18 cellular contexts compared by ENCODE assay signal in the genomic region with DNA sequence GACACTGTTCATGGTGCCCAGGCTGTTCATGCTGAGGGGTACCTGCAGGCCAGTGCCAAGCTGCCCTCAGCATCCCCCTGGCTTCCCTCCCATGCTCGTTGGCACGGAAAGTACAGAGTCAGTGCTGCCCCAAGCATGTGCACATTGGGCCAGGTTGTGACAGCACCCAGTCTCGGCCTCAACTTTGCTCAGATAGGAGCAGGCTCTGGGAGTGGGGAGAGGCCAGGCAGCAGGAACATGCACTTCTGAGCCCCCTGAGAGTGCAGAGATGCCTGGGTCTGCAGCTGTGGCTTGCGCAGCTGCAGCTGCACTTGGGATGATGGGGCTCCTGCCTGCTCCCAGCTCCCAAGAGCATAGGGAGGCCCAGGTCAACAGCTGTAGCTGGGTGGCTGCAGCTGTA.
DNase-seq lines count a peak whose midpoint lies in the region; ATAC-seq and TF ChIP-seq lines count a peak whose summit lies in the region.
"Had no signal": no experiment of that assay in that cellular context is flagged by ENCODE, and none has a peak within 500 bp of the region (broad histone marks: within the 10 kb centered on the region; RNA-seq: fewer than 3 reads in every experiment).

No MANE protein-coding gene starts in this region.

- DNase-seq in SJCRH30 (peak; percentile 10 to 23), neuronal stem cell (ENCODE audit: low spot score) (no peak), Karpas-422 (no peak), COR-L47 (lab: John Stamatoyannopoulos, UW) (no peak), NCI-H2196 (lab: John Stamatoyannopoulos, UW; ENCODE audit: unreplicated experiment) (no peak)
- DNase-seq: 8988T; Calu3; CD4-positive, alpha-beta memory T cell; DND-41; EL; GOT3; H9 had no signal

- H3K14ac ChIP-seq in neuronal stem cell (ENCODE audit: low read length): peak overlapping the region; percentile 56

- H3K4me3 Mint-ChIP-seq in stimulated activated memory B cell treated with anti-CD40 and anti-IgM and Interleukin-4, amounts not matched to agents 10 μg/mL and 1 μg/mL and 100 μg/mL, for 72 hours: no peak overlapping the region
- H3K4me3 Mint-ChIP-seq: CD14-positive monocyte; CD4-positive, alpha-beta memory T cell; H9 had no signal

- H3K4me2 ChIP-seq in neuronal stem cell (ENCODE audit: insufficient read depth, low read length, poor library complexity, severe bottlenecking): no peak overlapping the region
- no peak overlapping the region for H3K4me2 ChIP-seq in Karpas-422 (ENCODE audit: low read depth, low read length, poor library complexity, severe bottlenecking)
- H3K4me2 ChIP-seq: BLaER1 had no signal

- peak; percentile 19 for ATAC-seq in gastroesophageal sphincter
- peak; percentile 45 for ATAC-seq in stimulated activated memory B cell treated with anti-CD40 and anti-IgM and Interleukin-4, amounts not matched to agents 10 μg/mL and 1 μg/mL and 100 μg/mL, for 72 hours
- no peak for ATAC-seq in HG02970 (IDR thresholded peaks at IDR 0.05; ENCODE audit: low FRiP score, unreplicated experiment)
- ATAC-seq: GM12878 had no signal

- no peaks in the 10 kb centered on the region for H3K36me3 Mint-ChIP-seq in stimulated activated memory B cell treated with anti-CD40 and anti-IgM and Interleukin-4, amounts not matched to agents 10 μg/mL and 1 μg/mL and 100 μg/mL, for 72 hours
- H3K36me3 Mint-ChIP-seq: CD14-positive monocyte; CD4-positive, alpha-beta memory T cell had no signal

- H3K23ac ChIP-seq in neuronal stem cell (ENCODE audit: low read depth, low read length, poor library complexity): peak overlapping the region; percentile 85

- H3K9me3 ChIP-seq in SJCRH30 (replicated peaks): no peaks in the 10 kb centered on the region
- no peaks in the 10 kb centered on the region for H3K9me3 ChIP-seq in gastroesophageal sphincter
- no peaks in the 10 kb centered on the region for H3K9me3 ChIP-seq in neuronal stem cell (replicated peaks in 1 of 2; ENCODE audit: control insufficient read depth in 2 of 2, insufficient read depth in 1 of 2, low read depth in 1 of 2, low read length in 2 of 2)
- H3K9me3 ChIP-seq in Karpas-422 (ENCODE audit: low read length): peaks cover 24% of the 10 kb centered on the region
- H3K9me3 ChIP-seq: BLaER1 had no signal

- H3K27ac ChIP-seq in SJCRH30 (no peak overlapping the region), gastroesophageal sphincter (no peak overlapping the region), neuronal stem cell (replicated peaks; ENCODE audit: low read length) (no peak overlapping the region), Karpas-422 (ENCODE audit: low read length) (no peak overlapping the region)
- H3K27ac ChIP-seq: BLaER1 had no signal

- H3K79me2 ChIP-seq in Karpas-422 (ENCODE audit: low read length): no peaks in the 10 kb centered on the region

- H4K91ac ChIP-seq in neuronal stem cell (ENCODE audit: low read depth, low read length, poor library complexity): peak overlapping the region; percentile 89

- no peak overlapping the region for H2AK5ac ChIP-seq in neuronal stem cell (ENCODE audit: low read depth, low read length)

- H3K9ac ChIP-seq in neuronal stem cell (ENCODE audit: low read depth, low read length, poor library complexity) (no peak overlapping the region), Karpas-422 (ENCODE audit: low read length) (no peak overlapping the region)
- H3K9ac ChIP-seq: BLaER1 had no signal

- H3K27me3 ChIP-seq in SJCRH30: no peaks in the 10 kb centered on the region
- no peaks in the 10 kb centered on the region for H3K27me3 ChIP-seq in gastroesophageal sphincter
- no peaks in the 10 kb centered on the region for H3K27me3 ChIP-seq in neuronal stem cell (ENCODE audit: control insufficient read depth in 3 of 3, insufficient read depth in 3 of 3, low read depth in 1 of 3, low read length in 3 of 3)
- H3K27me3 ChIP-seq in Karpas-422 (ENCODE audit: low read length): no peaks in the 10 kb centered on the region
- H3K27me3 ChIP-seq: BLaER1 had no signal

- no peak overlapping the region for H3K27ac Mint-ChIP-seq in stimulated activated memory B cell treated with anti-CD40 and anti-IgM and Interleukin-4, amounts not matched to agents 10 μg/mL and 1 μg/mL and 100 μg/mL, for 72 hours
- H3K27ac Mint-ChIP-seq: CD14-positive monocyte; CD4-positive, alpha-beta memory T cell; H9 had no signal

- H4K8ac ChIP-seq in neuronal stem cell (ENCODE audit: low read depth, low read length): no peak overlapping the region

- no peaks in the 10 kb centered on the region for H3K9me2 ChIP-seq in Karpas-422 (replicated peaks; ENCODE audit: insufficient read depth, low read length)

- no peak overlapping the region for H2BK5ac ChIP-seq in neuronal stem cell (ENCODE audit: low read length)

- H3K36me3 ChIP-seq in SJCRH30: no peaks in the 10 kb centered on the region
- H3K36me3 ChIP-seq in gastroesophageal sphincter: no peaks in the 10 kb centered on the region
- no peaks in the 10 kb centered on the region for H3K36me3 ChIP-seq in neuronal stem cell (replicated peaks in 1 of 2; ENCODE audit: control insufficient read depth in 2 of 2, insufficient read depth in 2 of 2, low read length in 2 of 2)
- no peaks in the 10 kb centered on the region for H3K36me3 ChIP-seq in Karpas-422 (ENCODE audit: insufficient read depth, low read length)
- H3K36me3 ChIP-seq: BLaER1 had no signal

- peaks cover 4% of the 10 kb centered on the region for H3K9me3 Mint-ChIP-seq in stimulated activated memory B cell treated with anti-CD40 and anti-IgM and Interleukin-4, amounts not matched to agents 10 μg/mL and 1 μg/mL and 100 μg/mL, for 72 hours

- H2BK15ac ChIP-seq in neuronal stem cell (ENCODE audit: low read length): no peak overlapping the region

- no peak overlapping the region for H2BK120ac ChIP-seq in neuronal stem cell (ENCODE audit: low read depth, low read length)

- WGBS in gastroesophageal sphincter (ENCODE audit: low coverage in 1 of 2), 2 donors: no CpG with 5 or more reads among the region's 4 CpGs
- WGBS in neuronal stem cell (ENCODE audit: extremely low coverage in 2 of 2, insufficient read length in 2 of 2, insufficient replicate concordance in 1 of 2), 2 donors: no CpG with 5 or more reads among the region's 4 CpGs

- H3K27me3 Mint-ChIP-seq in stimulated activated memory B cell treated with anti-CD40 and anti-IgM and Interleukin-4, amounts not matched to agents 10 μg/mL and 1 μg/mL and 100 μg/mL, for 72 hours: no peaks in the 10 kb centered on the region
- H3K27me3 Mint-ChIP-seq: CD4-positive, alpha-beta memory T cell had no signal

- no peaks in the 10 kb centered on the region for H4K20me1 ChIP-seq in Karpas-422 (ENCODE audit: insufficient read depth, low read depth, low read length)
- H4K20me1 ChIP-seq: BLaER1 had no signal

- no peak for TF ChIP-seq CTCF in gastroesophageal sphincter (IDR thresholded peaks at IDR 0.05)

- no peak for TF ChIP-seq POLR2A in gastroesophageal sphincter (IDR thresholded peaks at IDR 0.05)

- peak overlapping the region; percentile 64 for H3K18ac ChIP-seq in neuronal stem cell (ENCODE audit: low read length)

- no peaks in the 10 kb centered on the region for H3K79me1 ChIP-seq in neuronal stem cell (ENCODE audit: low read depth, low read length)

- no peaks in the 10 kb centered on the region for H3K4me1 Mint-ChIP-seq in stimulated activated memory B cell treated with anti-CD40 and anti-IgM and Interleukin-4, amounts not matched to agents 10 μg/mL and 1 μg/mL and 100 μg/mL, for 72 hours
- H3K4me1 Mint-ChIP-seq: CD14-positive monocyte; CD4-positive, alpha-beta memory T cell had no signal

- no peak for TF ChIP-seq EP300 in gastroesophageal sphincter (IDR thresholded peaks at IDR 0.05)

- H3K4me1 ChIP-seq in SJCRH30 (no peaks in the 10 kb centered on the region), gastroesophageal sphincter (no peaks in the 10 kb centered on the region), neuronal stem cell (ENCODE audit: control insufficient read depth in 2 of 2, insufficient read depth in 1 of 2, low read depth in 1 of 2, low read length in 2 of 2) (no peaks in the 10 kb centered on the region), Karpas-422 (ENCODE audit: low read length) (no peaks in the 10 kb centered on the region)
- H3K4me1 ChIP-seq: BLaER1 had no signal

- no peak overlapping the region for H3K4ac ChIP-seq in neuronal stem cell (ENCODE audit: low read length)

- H3K4me3 ChIP-seq in SJCRH30 (no peak overlapping the region), gastroesophageal sphincter (no peak overlapping the region), neuronal stem cell (ENCODE audit: low read length in 2 of 2) (no peak overlapping the region), Karpas-422 (ENCODE audit: low read length) (no peak overlapping the region)
- H3K4me3 ChIP-seq: BLaER1, GM12878 had no signal

- H2BK12ac ChIP-seq in neuronal stem cell (ENCODE audit: low read length): no peak overlapping the region

- H2AFZ ChIP-seq in neuronal stem cell (ENCODE audit: low read length) (no peak overlapping the region), Karpas-422 (ENCODE audit: low read length) (no peak overlapping the region)

Comparison
In these comparisons a context has a peak if more than half of its experiments do, and no peak if none do; other contexts are left out.
1. DNase-seq: peak in SJCRH30 (2 of 2); none in neuronal stem cell (single experiment), Karpas-422 (single experiment), COR-L47 (single experiment) and NCI-H2196 (single experiment).